19 cellular contexts compared by ENCODE assay signal in the genomic region with DNA sequence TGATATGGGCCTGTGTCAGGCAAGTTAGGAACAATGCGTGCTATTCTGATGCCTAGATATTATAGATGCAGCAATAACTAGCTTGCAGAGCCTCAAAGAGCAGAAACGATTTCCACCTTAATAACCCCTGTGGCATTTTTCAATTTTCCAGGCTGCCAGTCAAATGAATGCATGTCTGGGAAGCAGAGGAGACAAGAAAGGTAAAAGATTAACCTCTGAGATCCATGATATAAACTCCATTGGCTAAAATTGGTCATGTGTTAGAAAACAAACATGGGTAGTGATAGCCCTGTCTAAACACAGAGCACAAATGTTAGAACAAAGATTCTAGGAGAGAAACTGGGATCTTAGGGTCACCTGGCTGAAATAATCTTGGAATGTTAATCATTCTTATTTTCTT.
DNase-seq lines count a peak whose midpoint lies in the region; ATAC-seq lines count a peak whose summit lies in the region.
"Had no signal": no experiment of that assay in that cellular context is flagged by ENCODE, and none has a peak within 500 bp of the region (broad histone marks: within the 10 kb centered on the region; RNA-seq: fewer than 3 reads in every experiment).

No MANE protein-coding gene starts in this region.

- H3K27me3 ChIP-seq in endocrine pancreas (ENCODE audit: control insufficient read depth, insufficient read depth, low read length), result no peaks in the 10 kb centered on the region
- no peaks in the 10 kb centered on the region for H3K27me3 ChIP-seq in mesendoderm (ENCODE audit: insufficient read depth, low read length, poor library complexity)
- H3K27me3 ChIP-seq: Peyer's patch had no signal

- H2BK5ac ChIP-seq in mesendoderm (ENCODE audit: low read length), result no peak overlapping the region

- H3K27ac ChIP-seq in mesendoderm (ENCODE audit: low read depth, low read length), result peak overlapping the region; percentile 63
- H3K27ac ChIP-seq: Peyer's patch, SK-N-MC had no signal

- H3K56ac ChIP-seq in mesendoderm (ENCODE audit: low read length), result no peak overlapping the region

- H3K79me2 ChIP-seq in mesendoderm (ENCODE audit: control insufficient read depth, insufficient read depth, low read length), result no peaks in the 10 kb centered on the region

- no peak overlapping the region for H2AK5ac ChIP-seq in mesendoderm (ENCODE audit: low read length)

- H3K36me3 ChIP-seq in endocrine pancreas (ENCODE audit: control insufficient read depth, insufficient read depth, low read length) (no peaks in the 10 kb centered on the region), mesendoderm (ENCODE audit: control insufficient read depth, insufficient read depth, low read length) (no peaks in the 10 kb centered on the region)
- H3K36me3 ChIP-seq: Peyer's patch had no signal

- H2BK15ac ChIP-seq in mesendoderm (replicated peaks; ENCODE audit: low read depth), result no peak overlapping the region

- H3K79me1 ChIP-seq in mesendoderm (ENCODE audit: low read length), result no peaks in the 10 kb centered on the region

- peak overlapping the region; percentile 67 for H2BK120ac ChIP-seq in mesendoderm (ENCODE audit: low read depth, low read length)

- no CpG with 5 or more reads among the region's 2 CpGs for WGBS in mesendoderm (ENCODE audit: extremely low coverage, insufficient coverage, low lambda C conversion rate)

- H3K9ac ChIP-seq in endocrine pancreas (ENCODE audit: control insufficient read depth, insufficient read depth, low read length) (no peak overlapping the region), mesendoderm (ENCODE audit: low read length) (no peak overlapping the region)

- H3K4me1 ChIP-seq in endocrine pancreas (ENCODE audit: control insufficient read depth, insufficient read depth, low read length) (peaks cover 7% of the 10 kb centered on the region), mesendoderm (ENCODE audit: control insufficient read depth, low read depth, low read length) (peaks cover 4% of the 10 kb centered on the region)
- H3K4me1 ChIP-seq: Peyer's patch had no signal

- peak overlapping the region; percentile 12 for H3K4ac ChIP-seq in mesendoderm (ENCODE audit: low read depth, low read length)

- no peak overlapping the region for H3K23ac ChIP-seq in mesendoderm (ENCODE audit: low read length)

- H3K18ac ChIP-seq in mesendoderm (ENCODE audit: low read length), result peak overlapping the region; percentile 60

- no peak overlapping the region for H4K5ac ChIP-seq in mesendoderm (ENCODE audit: low read length)

- no peak overlapping the region for H3K4me2 ChIP-seq in mesendoderm (ENCODE audit: low read length)

- H3K4me3 ChIP-seq in endocrine pancreas (ENCODE audit: control insufficient read depth, insufficient read depth, low read length), result peak overlapping the region; percentile 7
- H3K4me3 ChIP-seq in mesendoderm (ENCODE audit: low read length), result no peak overlapping the region
- H3K4me3 ChIP-seq: K562, Peyer's patch, SK-N-MC had no signal

- ATAC-seq in GM19328 (IDR thresholded peaks at IDR 0.05; ENCODE audit: unreplicated experiment), result no peak
- ATAC-seq in GM21825 (IDR thresholded peaks at IDR 0.05; ENCODE audit: unreplicated experiment), result no peak
- no peak for ATAC-seq in GM21528 (IDR thresholded peaks at IDR 0.05; ENCODE audit: low FRiP score, unreplicated experiment)
- ATAC-seq: K562 had no signal

- DNase-seq in NCI-H526 (lab: John Stamatoyannopoulos, UW) (peak; percentile 8 to 29), NCI-H526 treated with DMSO at 0.1 percent for 48 hours (lab: John Stamatoyannopoulos, UW) (no peak), mesendoderm (peak; percentile 65)
- no peak for DNase-seq in stimulated activated CD4-positive, alpha-beta T cell treated with anti-CD3 and anti-CD28 coated beads, Interleukin-4, amount 100 ng/mL, for 4 hours
- DNase-seq: GF-D8; NCI-H1105; NCI-H2081; NCI-H2171 treated with DMSO at 0.1 percent for 48 hours; NCI-H446 treated with DMSO at 0.1 percent for 48 hours; NCI-H748 treated with DMSO at 0.1 percent for 48 hours; NK-92 treated with Interleukin-12 subunit alpha and Interleukin-12 subunit beta, amount 100 ng/mL, for 24 hours; Peyer's patch; Right ventricle myocardium superior had no signal

- H4K8ac ChIP-seq in mesendoderm (ENCODE audit: low read depth, low read length), result no peak overlapping the region

- no peaks in the 10 kb centered on the region for H3K9me3 ChIP-seq in endocrine pancreas (ENCODE audit: control insufficient read depth, low read length)
- H3K9me3 ChIP-seq: Peyer's patch had no signal

Comparison
In these comparisons a context has a peak if more than half of its experiments do, and no peak if none do; other contexts are left out.
1. DNase-seq: peak in NCI-H526 (2 of 2) and mesendoderm (single experiment); none in NCI-H526 treated with DMSO at 0.1 percent for 48 hours (single experiment) and stimulated activated CD4-positive, alpha-beta T cell treated with anti-CD3 and anti-CD28 coated beads, Interleukin-4, amount 100 ng/mL, for 4 hours (0 of 2).